In genomic region chr15:92683511-92683834, GRCh38 we compare ENCODE assay signal across 9 cellular contexts. TPM values are rescaled to one million over a fixed set of nuclear protein-coding genes. Genes with fewer than 3 reads are reported as not detected.
DNase-seq lines count a peak whose midpoint lies in the region; ATAC-seq and TF ChIP-seq lines count a peak whose summit lies in the region.
"Had no signal": no experiment of that assay in that cellular context is flagged by ENCODE, and none has a peak within 500 bp of the region (broad histone marks: within the 10 kb centered on the region; RNA-seq: fewer than 3 reads in every experiment).

No MANE protein-coding gene starts in this region.

- ATAC-seq in GM18511 (IDR thresholded peaks at IDR 0.05; ENCODE audit: unreplicated experiment) (no peak), HG02870 (IDR thresholded peaks at IDR 0.05; ENCODE audit: unreplicated experiment) (no peak)

- H3K27me3 Mint-ChIP-seq in nephron progenitor cell (ENCODE audit: low read depth, poor library complexity), result peaks cover 4% of the 10 kb centered on the region

- no peaks in the 10 kb centered on the region for H3K36me3 ChIP-seq in spleen

- H3K4me3 ChIP-seq in coronary artery (no peak overlapping the region), spleen (no peak overlapping the region)

- H3K27me3 ChIP-seq in spleen (replicated peaks in 1 of 7), result no peaks in the 10 kb centered on the region

- H3K4me3 Mint-ChIP-seq in nephron progenitor cell, result no peak overlapping the region

- H3K4me1 Mint-ChIP-seq in nephron progenitor cell, result peaks cover 20% of the 10 kb centered on the region

- peaks cover 8% of the 10 kb centered on the region for H3K9me3 Mint-ChIP-seq in nephron progenitor cell
- H3K9me3 Mint-ChIP-seq: activated T-helper 2 cell treated with anti-CD3 and anti-CD28 coated beads, Interferon-gamma antibody, Interleukin-2, Interleukin-4, amounts not matched to agents 10 μg/mL and 5 μg/mL and 100 μg/mL, durations not matched to agents 14 hours and 24 hours and 36 hours had no signal

- TF ChIP-seq CTCF in LNCAP (IDR thresholded peaks at IDR 0.05) (peak; percentile 52), coronary artery (IDR thresholded peaks at IDR 0.05) (peak; percentile 43), nephron progenitor cell (IDR thresholded peaks at IDR 0.05) (peak; percentile 73), spleen (IDR thresholded peaks at IDR 0.05 in 8 of 11, conservative IDR thresholded peaks at IDR 0.05 in 3 of 11) (peak in 3 of 11 experiments; percentile 16 to 33 (median 22))

- intact Hi-C loops in spleen (cut with DNase I; ENCODE audit: low total_unique reads), result no loop called here

- peaks cover 0 to 7% (median 3%) of the 10 kb centered on the region in 8 donors for H3K9me3 ChIP-seq in spleen

- WGBS in spleen, 5 donors, result 66 to 86% (median 73%) methylated on average over 6 of the region's 6 CpGs

- peak; percentile 4 for DNase-seq in DMS153 (lab: John Stamatoyannopoulos, UW)
- no peak for DNase-seq in coronary artery (ENCODE audit: low spot score)
- DNase-seq in nephron progenitor cell, result peak; percentile 64
- no peak for DNase-seq in activated effector memory CD4-positive, alpha-beta T cell treated with anti-CD3 and anti-CD28 coated beads, Interleukin-2, amount 50 U/mL, for 16 hours
- no peak for DNase-seq in spleen

- no peak overlapping the region for H3K27ac ChIP-seq in coronary artery
- no peak overlapping the region for H3K27ac ChIP-seq in spleen

- peaks cover 0 to 7% (median 0%) of the 10 kb centered on the region in 6 donors for H3K4me1 ChIP-seq in spleen

- peaks cover 7% of the 10 kb centered on the region for H3K36me3 Mint-ChIP-seq in nephron progenitor cell (ENCODE audit: low read depth)

- H3K27ac Mint-ChIP-seq in nephron progenitor cell, result no peak overlapping the region
- H3K27ac Mint-ChIP-seq: activated T-helper 2 cell treated with anti-CD3 and anti-CD28 coated beads, Interferon-gamma antibody, Interleukin-2, Interleukin-4, amounts not matched to agents 10 μg/mL and 5 μg/mL and 100 μg/mL, durations not matched to agents 14 hours and 24 hours and 36 hours had no signal

- no peak for TF ChIP-seq POLR2A in spleen (IDR thresholded peaks at IDR 0.05)

RNA-seq across cellular contexts. Expression of gene FAM174B, which starts 27.9 kb away (rescaled TPM):
- total RNA-seq in spleen, result 10 to 100 TPM in 4 of 7 donors, 1 to 10 TPM in 3; 7.4 to 17.9 (median 11.2) TPM
- polyA plus RNA-seq in spleen, result 1 to 10 TPM; 2.1 to 4.8 (median 3.9) TPM

Comparison
In these comparisons a context has a peak if more than half of its experiments do, and no peak if none do; other contexts are left out.
1. DNase-seq: peak in DMS153 (single experiment) and nephron progenitor cell (single experiment); none in coronary artery (single experiment), activated effector memory CD4-positive, alpha-beta T cell treated with anti-CD3 and anti-CD28 coated beads, Interleukin-2, amount 50 U/mL, for 16 hours (single experiment) and spleen (single experiment).